In genomic region chr7:25035274-25035673, GRCh38 we compare ENCODE assay signal across 26 cellular contexts.
"Had no signal": no experiment of that assay in that cellular context is flagged by ENCODE, and none has a peak within 500 bp of the region (broad histone marks: within the 10 kb centered on the region; RNA-seq: fewer than 3 reads in every experiment).

No MANE protein-coding gene starts in this region.

- H3K4me3 Mint-ChIP-seq: dendritic cell treated with granulocyte-macrophage colony-stimulating factor and Interleukin-4, amounts not matched to agents 40 ng/mL and 50 ng/mL, for 4 days; effector memory CD8-positive, alpha-beta T cell; endodermal cell had no signal

- H2AFZ ChIP-seq: hepatocyte had no signal

- H3K4me1 ChIP-seq: colonic mucosa, esophagus squamous epithelium, gastrocnemius medialis, heart left ventricle, heart right ventricle had no signal

- H3K79me2 ChIP-seq: hepatocyte had no signal

- H3K27ac ChIP-seq: colonic mucosa, coronary artery, dorsolateral prefrontal cortex, epithelial cell of prostate, esophagus muscularis mucosa, esophagus squamous epithelium, foreskin keratinocyte, gastrocnemius medialis, gastroesophageal sphincter, heart left ventricle, heart right ventricle, hepatocyte had no signal

- H3K27me3 ChIP-seq: colonic mucosa, dorsolateral prefrontal cortex, esophagus muscularis mucosa, esophagus squamous epithelium, foreskin keratinocyte, gastrocnemius medialis, gastroesophageal sphincter, heart left ventricle, heart right ventricle, hepatocyte had no signal

- H3K4me1 Mint-ChIP-seq: endodermal cell had no signal

- ATAC-seq: effector memory CD8-positive, alpha-beta T cell; esophagus mucosa; foreskin keratinocyte; gastrocnemius medialis; gastroesophageal sphincter; heart left ventricle; heart right ventricle had no signal

- H3K4me2 ChIP-seq: hepatocyte had no signal

- H3K4me3 ChIP-seq: colonic mucosa, coronary artery, dorsolateral prefrontal cortex, esophagus muscularis mucosa, esophagus squamous epithelium, gastrocnemius medialis, gastroesophageal sphincter, heart left ventricle, heart right ventricle, hepatocyte had no signal

- H3K36me3 ChIP-seq: colonic mucosa, esophagus muscularis mucosa, esophagus squamous epithelium, gastrocnemius medialis, gastroesophageal sphincter, heart left ventricle, heart right ventricle had no signal

- H3K27ac Mint-ChIP-seq: dendritic cell treated with granulocyte-macrophage colony-stimulating factor and Interleukin-4, amounts not matched to agents 40 ng/mL and 50 ng/mL, for 4 days; effector memory CD8-positive, alpha-beta T cell; endodermal cell had no signal

- DNase-seq: colonic mucosa; cortex of kidney; dermis blood vessel endothelial cell; dorsolateral prefrontal cortex; effector CD4-positive, alpha-beta T cell; effector CD8-positive, alpha-beta T cell; effector memory CD4-positive, alpha-beta T cell; effector memory CD8-positive, alpha-beta T cell; endodermal cell; erythroblast; esophagus squamous epithelium; foreskin fibroblast; foreskin keratinocyte; foreskin melanocyte; gastrocnemius medialis; glutamatergic neuron; head of caudate nucleus; heart left ventricle; heart right ventricle had no signal

- H3K9me3 ChIP-seq: colonic mucosa, esophagus muscularis mucosa, esophagus squamous epithelium, gastrocnemius medialis, gastroesophageal sphincter had no signal
